8 cellular contexts compared by ENCODE assay signal in the genomic region with DNA sequence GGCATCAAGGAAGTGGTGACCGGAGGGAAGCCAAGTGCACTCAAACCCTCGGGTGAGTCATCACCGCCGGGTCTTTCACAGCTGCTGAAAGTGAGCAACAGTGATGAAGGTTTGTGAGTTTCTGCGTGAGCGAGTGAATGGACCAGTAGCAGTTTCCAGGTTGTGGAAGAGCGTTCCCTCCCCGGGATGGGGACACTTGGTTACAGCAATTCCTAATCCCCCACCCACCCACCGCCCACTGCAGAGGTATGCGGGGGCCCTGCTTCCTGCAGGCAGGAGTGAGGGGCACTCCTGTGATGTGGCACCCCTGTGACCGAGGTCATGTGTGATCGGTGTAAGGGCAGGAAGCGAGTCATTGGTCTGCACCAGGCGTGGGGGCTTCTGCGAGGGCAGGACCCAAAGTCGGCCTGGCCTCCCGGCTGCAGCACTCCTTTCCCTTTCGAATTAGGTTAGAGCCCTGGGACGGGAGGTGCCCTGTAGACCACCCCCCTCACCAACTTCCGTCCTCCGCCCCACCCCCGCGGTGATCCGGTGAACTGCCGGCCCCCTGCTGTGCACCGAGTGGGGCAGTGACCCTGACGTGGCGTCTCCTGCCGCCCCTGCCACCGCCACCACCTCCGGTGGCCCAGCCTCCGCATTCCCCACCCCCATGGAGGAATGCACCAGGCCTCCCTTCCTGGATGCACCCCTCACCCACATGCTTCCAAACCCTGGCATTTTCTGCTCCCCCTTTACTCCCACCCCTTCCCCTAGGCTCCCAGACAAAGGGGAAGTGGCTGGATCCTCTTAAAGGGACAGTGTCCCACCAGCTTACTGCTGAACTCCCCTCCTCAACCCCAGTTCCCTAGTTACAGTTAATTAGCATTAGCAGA. TPM values are rescaled to one million over a fixed set of nuclear protein-coding genes. Genes with fewer than 3 reads are reported as not detected.
DNase-seq lines count a peak whose midpoint lies in the region; ATAC-seq and TF ChIP-seq lines count a peak whose summit lies in the region.

No MANE protein-coding gene starts in this region.

- peak overlapping the region; percentile 73 for H3K27ac ChIP-seq in PC-3 (ENCODE audit: low read length)

- CTCF ChIA-PET in PC-3 (lab: Charles Lee) = no interaction called here

- POLR2A ChIA-PET in PC-3 (lab: Charles Lee; ENCODE audit: unreplicated experiment) = interaction anchor here (0.7 kb wide), 1 partner anchor 11 kb away, joined by 3 read pairs; the partner anchor contains the start of gene LIMK1

- intact Hi-C loops in PC-3 (cut with micrococcal nuclease) = no loop called here

- peak overlapping the region; percentile 73 for H3K4me2 ChIP-seq in PC-3 (ENCODE audit: low read length)

- H3K9me2 ChIP-seq in PC-3 (replicated peaks; ENCODE audit: low read length) = no peaks in the 10 kb centered on the region

- H3K27me3 ChIP-seq in PC-3 (ENCODE audit: low read length) (no peaks in the 10 kb centered on the region), neuron (ENCODE audit: insufficient read depth, low read length) (no peaks in the 10 kb centered on the region)

- DNase-seq in GM13977 (ENCODE audit: low spot score) = peak; percentile 81
- peak; percentile 93 for DNase-seq in PC-3
- peak; percentile 49 for DNase-seq in activated T-helper 1 cell treated with Interleukin-2 at 50 U/mL for 16 hours (ENCODE audit: low read depth)
- DNase-seq in fibroblast of the conjunctiva (ENCODE audit: low read depth) = peak; percentile 65
- DNase-seq in stromal cell of bone marrow (ENCODE audit: low read depth) = peak; percentile 92
- no peak for DNase-seq in NCI-H1417 treated with DMSO at 0.1 percent for 48 hours (lab: John Stamatoyannopoulos, UW)

- no peak for TF ChIP-seq CTCF in GM13977 (IDR thresholded peaks at IDR 0.05; ENCODE audit: extremely low read depth, insufficient read depth, missing control alignments)
- TF ChIP-seq CTCF in PC-3 (conservative IDR thresholded peaks at IDR 0.05; ENCODE audit: low read depth, low read length) = no peak

- H3K79me2 ChIP-seq in PC-3 (ENCODE audit: low read length) = peaks cover 12% of the 10 kb centered on the region

- BruUV-seq in PC-3 (replicated peaks; lab: Mats Ljungman, UMichigan) = no TSS peak

- peak overlapping the region; percentile 35; the same call in 1 of the 2 replicates for H3K9ac ChIP-seq in PC-3 (ENCODE audit: low read length)

- H3K36me3 ChIP-seq in PC-3 (ENCODE audit: low read depth, low read length) (peaks cover 20% of the 10 kb centered on the region), neuron (ENCODE audit: insufficient read depth, low read length) (peaks cover 27% of the 10 kb centered on the region)

- H2AFZ ChIP-seq in PC-3 (ENCODE audit: low read length) (0 out of 2 replicates have a peak overlapping the region, but pooled peaks have one; percentile 4), neuron (ENCODE audit: low read depth, low read length) (no peak overlapping the region)

- peaks cover 11% of the 10 kb centered on the region for H3F3A ChIP-seq in PC-3 (ENCODE audit: low read length, unreplicated experiment)

- H4K20me1 ChIP-seq in PC-3 (ENCODE audit: low read length) = no peaks in the 10 kb centered on the region

- H3K4me1 ChIP-seq in PC-3 (ENCODE audit: insufficient read depth, low read length) (peaks cover 41% of the 10 kb centered on the region), neuron (ENCODE audit: insufficient read depth, low read length) (peaks cover 37% of the 10 kb centered on the region)

- H3K9me3 ChIP-seq in PC-3 (ENCODE audit: low read length) = peaks cover 11% of the 10 kb centered on the region
- peaks cover 4% of the 10 kb centered on the region for H3K9me3 ChIP-seq in neuron (ENCODE audit: low read length)

- in situ Hi-C loops in GM13977 (cut with MboI; ENCODE audit: low pct_unique_long_range_greater_than_20kb, low sequenced_read_pairs, unreplicated experiment) = loop anchor here (25.0 kb wide), 1 partner anchor 93 kb away; no protein-coding TSS in a partner anchor

- H3K4me3 ChIP-seq in PC-3 (ENCODE audit: low read length) (peak overlapping the region; percentile 23; the same call in 1 of the 2 replicates), neuron (ENCODE audit: low read length) (peak overlapping the region; percentile 38)

- ATAC-seq in HG02852 (IDR thresholded peaks at IDR 0.05; ENCODE audit: unreplicated experiment) (peak; percentile 48), PC-3 (peak; percentile 84)

RNA-seq across cellular contexts. Expression of gene LIMK1, which starts 10.9 kb away (rescaled TPM):
- total RNA-seq in PC-3 (2014; rRNA removed) = 40.3 and 54.3 TPM in 2 replicates
